In the genomic region with DNA sequence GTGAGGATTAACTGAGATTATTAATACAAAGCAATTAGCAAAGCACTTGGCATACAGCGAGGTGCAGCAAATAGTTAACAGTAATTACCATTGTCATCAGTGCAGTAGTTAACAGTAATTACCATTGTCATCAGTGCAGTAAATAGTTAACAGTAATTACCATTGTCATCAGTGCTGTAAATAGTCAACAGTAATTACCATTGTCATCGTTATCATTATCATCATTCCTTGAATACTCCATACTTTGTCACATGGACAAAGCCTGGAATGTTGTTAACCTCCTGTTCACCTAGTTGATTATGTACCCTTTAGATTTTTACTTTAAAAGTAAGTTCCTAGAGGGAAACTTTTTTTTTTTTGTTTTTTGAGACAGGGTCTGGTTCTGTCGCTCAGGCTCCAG, we compare ENCODE assay signal across 26 cellular contexts. TPM values are rescaled to one million over a fixed set of nuclear protein-coding genes. Genes with fewer than 3 reads are reported as not detected.
DNase-seq lines count a peak whose midpoint lies in the region; ATAC-seq and TF ChIP-seq lines count a peak whose summit lies in the region.
"Had no signal": no experiment of that assay in that cellular context is flagged by ENCODE, and none has a peak within 500 bp of the region (broad histone marks: within the 10 kb centered on the region; RNA-seq: fewer than 3 reads in every experiment).

No MANE protein-coding gene starts in this region.

- intact Hi-C loops in esophagus squamous epithelium (cut with DNase I) (no loop called here), prostate gland (cut with DNase I) (no loop called here), vagina (cut with DNase I) (no loop called here)

- WGBS in esophagus squamous epithelium, 2 donors = 86 to 92% methylated on average over 3 of the region's 3 CpGs
- 88% methylated on average over 3 of the region's 3 CpGs for WGBS in prostate gland

- no peak overlapping the region for H3K4me3 Mint-ChIP-seq in chondrocyte (ENCODE audit: unreplicated experiment)
- H3K4me3 Mint-ChIP-seq: CD4-positive, alpha-beta memory T cell; GM23338 had no signal

- peaks cover 13% of the 10 kb centered on the region for H3K36me3 Mint-ChIP-seq in chondrocyte (ENCODE audit: low read depth)
- H3K36me3 Mint-ChIP-seq: CD4-positive, alpha-beta memory T cell had no signal

- H3K9me3 Mint-ChIP-seq in chondrocyte (ENCODE audit: low read depth) = no peaks in the 10 kb centered on the region
- H3K9me3 Mint-ChIP-seq: CD4-positive, alpha-beta memory T cell; GM23338 had no signal

- TF ChIP-seq CTCF in chondrocyte (IDR thresholded peaks at IDR 0.05) (no peak), esophagus squamous epithelium (IDR thresholded peaks at IDR 0.05) (no peak), prostate gland (IDR thresholded peaks at IDR 0.05) (no peak), vagina (IDR thresholded peaks at IDR 0.05) (no peak)

- no peak overlapping the region for H3K4me3 ChIP-seq in esophagus squamous epithelium
- H3K4me3 ChIP-seq in prostate gland = no peak overlapping the region
- no peak overlapping the region for H3K4me3 ChIP-seq in vagina
- H3K4me3 ChIP-seq: BLaER1, GM23338, HAP-1, SJSA1 had no signal

- no peak for ATAC-seq in GM21717 (IDR thresholded peaks at IDR 0.05; ENCODE audit: unreplicated experiment)
- ATAC-seq in GM18870 (IDR thresholded peaks at IDR 0.05; ENCODE audit: unreplicated experiment) = no peak
- ATAC-seq: GM23338, HepG2, Right ventricle myocardium inferior had no signal

- no peaks in the 10 kb centered on the region for H3K36me3 ChIP-seq in esophagus squamous epithelium
- no peaks in the 10 kb centered on the region for H3K36me3 ChIP-seq in prostate gland
- H3K36me3 ChIP-seq in vagina = no peaks in the 10 kb centered on the region
- H3K36me3 ChIP-seq: BLaER1, HAP-1, SJSA1 had no signal

- H3K27me3 Mint-ChIP-seq in chondrocyte (ENCODE audit: low read depth) = no peaks in the 10 kb centered on the region

- DNase-seq in chondrocyte (ENCODE audit: low spot score) (no peak), esophagus squamous epithelium (lab: John Stamatoyannopoulos, UW) (no peak), prostate gland (ENCODE audit: low spot score) (no peak), vagina (ENCODE audit: extremely low spot score in 2 of 2) (no peak), SKM-1 treated with dmso at 0.1 percent for 144 hours (lab: John Stamatoyannopoulos, UW; ENCODE audit: unreplicated experiment) (no peak), NCI-H1417 treated with DMSO at 0.1 percent for 48 hours (lab: John Stamatoyannopoulos, UW) (no peak)
- DNase-seq: CD4-positive, alpha-beta memory T cell; DND-41; MV-4-11; NCI-H1105 treated with DMSO at 0.1 percent for 48 hours; NCI-H1694; NCI-H2081 treated with DMSO at 0.1 percent for 48 hours; NCI-H2171 treated with DMSO at 0.1 percent for 48 hours; NCI-H524 treated with DMSO at 0.1 percent for 48 hours; NCI-H82; OCI-M1 had no signal

- no peaks in the 10 kb centered on the region for H3K9me3 ChIP-seq in esophagus squamous epithelium
- no peaks in the 10 kb centered on the region for H3K9me3 ChIP-seq in prostate gland
- H3K9me3 ChIP-seq in vagina = no peaks in the 10 kb centered on the region
- H3K9me3 ChIP-seq: BLaER1, HAP-1, SJSA1 had no signal

- peaks cover 1 to 92% (median 39%) of the 10 kb centered on the region in 3 donors for H3K4me1 ChIP-seq in esophagus squamous epithelium
- H3K4me1 ChIP-seq in prostate gland (replicated peaks) = no peaks in the 10 kb centered on the region
- H3K4me1 ChIP-seq in vagina = peaks cover 63% of the 10 kb centered on the region
- H3K4me1 ChIP-seq: HAP-1 had no signal

- H3K27me3 ChIP-seq in esophagus squamous epithelium = no peaks in the 10 kb centered on the region
- no peaks in the 10 kb centered on the region for H3K27me3 ChIP-seq in prostate gland (replicated peaks; ENCODE audit: insufficient read depth)
- no peaks in the 10 kb centered on the region for H3K27me3 ChIP-seq in vagina
- H3K27me3 ChIP-seq: BLaER1, SJSA1 had no signal

- peak overlapping the region; percentile 72 to 91 (median 82) for H3K27ac ChIP-seq in esophagus squamous epithelium
- peak overlapping the region; percentile 61 to 76 for H3K27ac ChIP-seq in prostate gland
- H3K27ac ChIP-seq in vagina = peak overlapping the region; percentile 70
- H3K27ac ChIP-seq: BLaER1, HL-60, SJSA1 had no signal

- H3K4me1 Mint-ChIP-seq in chondrocyte (ENCODE audit: low read depth) = peaks cover 89% of the 10 kb centered on the region
- H3K4me1 Mint-ChIP-seq: CD4-positive, alpha-beta memory T cell had no signal

- H3K27ac Mint-ChIP-seq in chondrocyte (ENCODE audit: unreplicated experiment) = peak overlapping the region; percentile 97
- H3K27ac Mint-ChIP-seq: CD4-positive, alpha-beta memory T cell; GM23338 had no signal

- no peak for TF ChIP-seq POLR2A in esophagus squamous epithelium (IDR thresholded peaks at IDR 0.05)
- TF ChIP-seq POLR2A in prostate gland (IDR thresholded peaks at IDR 0.05) = no peak
- TF ChIP-seq POLR2A in vagina (IDR thresholded peaks at IDR 0.05) = no peak

RNA-seq across cellular contexts. Expression of gene LYVE1, which starts 19.5 kb away (rescaled TPM):
- total RNA-seq in chondrocyte (1.2 to 5.2 TPM (median 3.5 TPM) in 3 replicates), esophagus squamous epithelium (10 to 100 TPM in 2 of 4 donors, 1 to 10 TPM in 1, under 1 TPM in 1; 0.42 to 66.8 (median 21.6) TPM), prostate gland (1 to 10 TPM; 2.5 to 9.8 TPM), vagina (62.9 TPM)
- total RNA-seq: CD4-positive, alpha-beta memory T cell; HT-29; SJSA1 had no signal

RNA-seq across cellular contexts. Expression of gene RNF141, which starts 47.0 kb away (rescaled TPM):
- 18.9 to 35.9 TPM (median 30.4 TPM) in 3 replicates for total RNA-seq in chondrocyte
- total RNA-seq in esophagus squamous epithelium = 10 to 100 TPM; 51.7 to 88.4 (median 56.9) TPM
- 10 to 100 TPM; 52.9 to 66.2 TPM for total RNA-seq in prostate gland
- 19.2 TPM for total RNA-seq in vagina
